8 cellular contexts compared by ENCODE assay signal in the genomic region with DNA sequence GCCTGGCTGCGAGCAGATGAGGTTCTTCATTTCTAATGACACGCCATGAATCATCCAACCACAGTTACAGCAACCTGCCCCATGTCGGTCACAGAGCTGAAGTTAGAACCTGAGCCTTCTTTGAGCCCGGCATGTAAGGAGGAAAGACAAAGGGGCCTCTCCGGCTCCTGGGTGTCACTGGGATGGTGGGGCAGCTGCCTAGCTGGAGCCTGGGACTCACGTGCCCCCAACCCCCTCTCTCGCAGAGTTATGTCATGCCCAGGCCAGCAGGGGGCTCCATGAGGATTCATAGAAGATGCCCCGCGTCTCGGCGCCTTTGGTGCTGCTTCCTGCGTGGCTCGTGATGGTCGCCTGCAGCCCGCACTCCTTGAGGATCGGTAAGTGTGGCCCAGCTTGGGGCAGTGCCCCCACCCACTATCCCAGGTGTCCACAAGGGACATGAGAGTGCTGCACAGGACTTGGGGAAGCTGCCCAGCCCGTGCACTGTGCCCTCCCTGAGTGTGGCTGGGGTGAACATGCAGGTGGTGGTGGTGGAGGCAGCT.
DNase-seq lines count a peak whose midpoint lies in the region; ATAC-seq and TF ChIP-seq lines count a peak whose summit lies in the region.

No MANE protein-coding gene starts in this region.

- ATAC-seq in SK-N-SH treated with all-trans-retinoic acid at 6 μM for 48 hours (peak; percentile 41; the same call in 1 of the 3 replicates), HG03520 (IDR thresholded peaks at IDR 0.05; ENCODE audit: unreplicated experiment) (no peak)

- no peaks in the 10 kb centered on the region for H3K9me3 ChIP-seq in BE2C

- H3K4me3 ChIP-seq in BE2C (ENCODE audit: low read depth, low read length) = no peak overlapping the region

- TF ChIP-seq POLR2A in erythroblast (IDR thresholded peaks at IDR 0.05; ENCODE audit: low read length) = no peak

- no peaks in the 10 kb centered on the region for H3K4me1 ChIP-seq in BE2C

- H3K27me3 ChIP-seq in BE2C = no peaks in the 10 kb centered on the region

- no peaks in the 10 kb centered on the region for H3K36me3 ChIP-seq in BE2C

- DNase-seq in BE2C (peak; percentile 59), HCEC 1CT (peak; percentile 31), erythroblast (lab: John Stamatoyannopoulos, UW) (peak; percentile 31 to 49), DMS114 treated with DMSO at 0.1 percent for 48 hours (lab: John Stamatoyannopoulos, UW; ENCODE audit: unreplicated experiment) (no peak), NCI-H1105 (lab: John Stamatoyannopoulos, UW) (no peak)
- DNase-seq in stimulated activated CD4-positive, alpha-beta T cell treated with anti-CD3 and anti-CD28 coated beads, Interleukin-2, amount 100 ng/mL, for 48 hours = peak; percentile 10 to 18

- TF ChIP-seq CTCF in BE2C (IDR thresholded peaks at IDR 0.05; ENCODE audit: low read depth, low read length) = peak; percentile 61

TF ChIP-seq in SK-N-SH treated with all-trans-retinoic acid at 6 μM for 48 hours, 23 proteins besides CTCF, POLR2A, EP300 and RAD21:
- TF ChIP-seq, protein P1, sequence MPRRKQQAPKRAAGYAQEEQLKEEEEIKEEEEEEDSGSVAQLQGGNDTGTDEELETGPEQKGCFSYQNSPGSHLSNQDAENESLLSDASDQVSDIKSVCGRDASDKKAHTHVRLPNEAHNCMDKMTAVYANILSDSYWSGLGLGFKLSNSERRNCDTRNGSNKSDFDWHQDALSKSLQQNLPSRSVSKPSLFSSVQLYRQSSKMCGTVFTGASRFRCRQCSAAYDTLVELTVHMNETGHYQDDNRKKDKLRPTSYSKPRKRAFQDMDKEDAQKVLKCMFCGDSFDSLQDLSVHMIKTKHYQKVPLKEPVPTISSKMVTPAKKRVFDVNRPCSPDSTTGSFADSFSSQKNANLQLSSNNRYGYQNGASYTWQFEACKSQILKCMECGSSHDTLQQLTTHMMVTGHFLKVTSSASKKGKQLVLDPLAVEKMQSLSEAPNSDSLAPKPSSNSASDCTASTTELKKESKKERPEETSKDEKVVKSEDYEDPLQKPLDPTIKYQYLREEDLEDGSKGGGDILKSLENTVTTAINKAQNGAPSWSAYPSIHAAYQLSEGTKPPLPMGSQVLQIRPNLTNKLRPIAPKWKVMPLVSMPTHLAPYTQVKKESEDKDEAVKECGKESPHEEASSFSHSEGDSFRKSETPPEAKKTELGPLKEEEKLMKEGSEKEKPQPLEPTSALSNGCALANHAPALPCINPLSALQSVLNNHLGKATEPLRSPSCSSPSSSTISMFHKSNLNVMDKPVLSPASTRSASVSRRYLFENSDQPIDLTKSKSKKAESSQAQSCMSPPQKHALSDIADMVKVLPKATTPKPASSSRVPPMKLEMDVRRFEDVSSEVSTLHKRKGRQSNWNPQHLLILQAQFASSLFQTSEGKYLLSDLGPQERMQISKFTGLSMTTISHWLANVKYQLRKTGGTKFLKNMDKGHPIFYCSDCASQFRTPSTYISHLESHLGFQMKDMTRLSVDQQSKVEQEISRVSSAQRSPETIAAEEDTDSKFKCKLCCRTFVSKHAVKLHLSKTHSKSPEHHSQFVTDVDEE (CRISPR knock-in tag; IDR thresholded peaks at IDR 0.05) = no peak
- TF ChIP-seq, protein P2, sequence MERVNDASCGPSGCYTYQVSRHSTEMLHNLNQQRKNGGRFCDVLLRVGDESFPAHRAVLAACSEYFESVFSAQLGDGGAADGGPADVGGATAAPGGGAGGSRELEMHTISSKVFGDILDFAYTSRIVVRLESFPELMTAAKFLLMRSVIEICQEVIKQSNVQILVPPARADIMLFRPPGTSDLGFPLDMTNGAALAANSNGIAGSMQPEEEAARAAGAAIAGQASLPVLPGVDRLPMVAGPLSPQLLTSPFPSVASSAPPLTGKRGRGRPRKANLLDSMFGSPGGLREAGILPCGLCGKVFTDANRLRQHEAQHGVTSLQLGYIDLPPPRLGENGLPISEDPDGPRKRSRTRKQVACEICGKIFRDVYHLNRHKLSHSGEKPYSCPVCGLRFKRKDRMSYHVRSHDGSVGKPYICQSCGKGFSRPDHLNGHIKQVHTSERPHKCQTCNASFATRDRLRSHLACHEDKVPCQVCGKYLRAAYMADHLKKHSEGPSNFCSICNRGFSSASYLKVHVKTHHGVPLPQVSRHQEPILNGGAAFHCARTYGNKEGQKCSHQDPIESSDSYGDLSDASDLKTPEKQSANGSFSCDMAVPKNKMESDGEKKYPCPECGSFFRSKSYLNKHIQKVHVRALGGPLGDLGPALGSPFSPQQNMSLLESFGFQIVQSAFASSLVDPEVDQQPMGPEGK (CRISPR knock-in tag; IDR thresholded peaks at IDR 0.05; ENCODE audit: borderline replicate concordance) = no peak
- TF ChIP-seq OSR1 (CRISPR knock-in tag; IDR thresholded peaks at IDR 0.05) = no peak
- no peak for TF ChIP-seq BACH2 (CRISPR knock-in tag; IDR thresholded peaks at IDR 0.05; ENCODE audit: borderline replicate concordance)
- no peak for TF ChIP-seq ZFP3 (CRISPR knock-in tag; IDR thresholded peaks at IDR 0.05)
- no peak for TF ChIP-seq ZC3H10 (CRISPR knock-in tag; IDR thresholded peaks at IDR 0.05)
- TF ChIP-seq ARNTL (CRISPR knock-in tag; IDR thresholded peaks at IDR 0.05; ENCODE audit: borderline replicate concordance, low read depth) = no peak
- TF ChIP-seq, protein P3, sequence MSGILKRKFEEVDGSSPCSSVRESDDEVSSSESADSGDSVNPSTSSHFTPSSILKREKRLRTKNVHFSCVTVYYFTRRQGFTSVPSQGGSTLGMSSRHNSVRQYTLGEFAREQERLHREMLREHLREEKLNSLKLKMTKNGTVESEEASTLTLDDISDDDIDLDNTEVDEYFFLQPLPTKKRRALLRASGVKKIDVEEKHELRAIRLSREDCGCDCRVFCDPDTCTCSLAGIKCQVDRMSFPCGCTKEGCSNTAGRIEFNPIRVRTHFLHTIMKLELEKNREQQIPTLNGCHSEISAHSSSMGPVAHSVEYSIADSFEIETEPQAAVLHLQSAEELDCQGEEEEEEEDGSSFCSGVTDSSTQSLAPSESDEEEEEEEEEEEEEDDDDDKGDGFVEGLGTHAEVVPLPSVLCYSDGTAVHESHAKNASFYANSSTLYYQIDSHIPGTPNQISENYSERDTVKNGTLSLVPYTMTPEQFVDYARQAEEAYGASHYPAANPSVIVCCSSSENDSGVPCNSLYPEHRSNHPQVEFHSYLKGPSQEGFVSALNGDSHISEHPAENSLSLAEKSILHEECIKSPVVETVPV (CRISPR knock-in tag; IDR thresholded peaks at IDR 0.05) = no peak
- TF ChIP-seq ISL1 (CRISPR knock-in tag; IDR thresholded peaks at IDR 0.05) = no peak
- no peak for TF ChIP-seq ZNF8 (CRISPR knock-in tag; IDR thresholded peaks at IDR 0.05)
- no peak for TF ChIP-seq ZFP30 (CRISPR knock-in tag; IDR thresholded peaks at IDR 0.05)
- no peak for TF ChIP-seq RARB (CRISPR knock-in tag; IDR thresholded peaks at IDR 0.05)
- no peak for TF ChIP-seq TOX (CRISPR knock-in tag; IDR thresholded peaks at IDR 0.05; ENCODE audit: borderline replicate concordance)
- TF ChIP-seq, protein P4, sequence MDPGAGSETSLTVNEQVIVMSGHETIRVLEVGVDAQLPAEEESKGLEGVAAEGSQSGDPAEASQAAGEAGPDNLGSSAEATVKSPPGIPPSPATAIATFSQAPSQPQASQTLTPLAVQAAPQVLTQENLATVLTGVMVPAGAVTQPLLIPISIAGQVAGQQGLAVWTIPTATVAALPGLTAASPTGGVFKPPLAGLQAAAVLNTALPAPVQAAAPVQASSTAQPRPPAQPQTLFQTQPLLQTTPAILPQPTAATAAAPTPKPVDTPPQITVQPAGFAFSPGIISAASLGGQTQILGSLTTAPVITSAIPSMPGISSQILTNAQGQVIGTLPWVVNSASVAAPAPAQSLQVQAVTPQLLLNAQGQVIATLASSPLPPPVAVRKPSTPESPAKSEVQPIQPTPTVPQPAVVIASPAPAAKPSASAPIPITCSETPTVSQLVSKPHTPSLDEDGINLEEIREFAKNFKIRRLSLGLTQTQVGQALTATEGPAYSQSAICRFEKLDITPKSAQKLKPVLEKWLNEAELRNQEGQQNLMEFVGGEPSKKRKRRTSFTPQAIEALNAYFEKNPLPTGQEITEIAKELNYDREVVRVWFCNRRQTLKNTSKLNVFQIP (CRISPR knock-in tag; IDR thresholded peaks at IDR 0.05; ENCODE audit: borderline replicate concordance, low read depth) = no peak
- no peak for TF ChIP-seq PPARA (CRISPR knock-in tag; IDR thresholded peaks at IDR 0.05; ENCODE audit: borderline replicate concordance)
- TF ChIP-seq SNAI2 (CRISPR knock-in tag; IDR thresholded peaks at IDR 0.05) = no peak
- no peak for TF ChIP-seq TCF4 (CRISPR knock-in tag; IDR thresholded peaks at IDR 0.05; ENCODE audit: borderline replicate concordance)
- no peak for TF ChIP-seq ESRRG (CRISPR knock-in tag; IDR thresholded peaks at IDR 0.05)
- no peak for TF ChIP-seq ZNF70 (CRISPR knock-in tag; IDR thresholded peaks at IDR 0.05)
- TF ChIP-seq, protein P5, sequence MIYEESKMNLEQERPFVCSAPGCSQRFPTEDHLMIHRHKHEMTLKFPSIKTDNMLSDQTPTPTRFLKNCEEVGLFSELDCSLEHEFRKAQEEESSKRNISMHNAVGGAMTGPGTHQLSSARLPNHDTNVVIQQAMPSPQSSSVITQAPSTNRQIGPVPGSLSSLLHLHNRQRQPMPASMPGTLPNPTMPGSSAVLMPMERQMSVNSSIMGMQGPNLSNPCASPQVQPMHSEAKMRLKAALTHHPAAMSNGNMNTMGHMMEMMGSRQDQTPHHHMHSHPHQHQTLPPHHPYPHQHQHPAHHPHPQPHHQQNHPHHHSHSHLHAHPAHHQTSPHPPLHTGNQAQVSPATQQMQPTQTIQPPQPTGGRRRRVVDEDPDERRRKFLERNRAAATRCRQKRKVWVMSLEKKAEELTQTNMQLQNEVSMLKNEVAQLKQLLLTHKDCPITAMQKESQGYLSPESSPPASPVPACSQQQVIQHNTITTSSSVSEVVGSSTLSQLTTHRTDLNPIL (CRISPR knock-in tag; IDR thresholded peaks at IDR 0.05; ENCODE audit: low read depth) = no peak

Comparison
In these comparisons a context has a peak if more than half of its experiments do, and no peak if none do; other contexts are left out.
1. DNase-seq: peak in BE2C (single experiment), HCEC 1CT (single experiment), erythroblast (2 of 2) and stimulated activated CD4-positive, alpha-beta T cell treated with anti-CD3 and anti-CD28 coated beads, Interleukin-2, amount 100 ng/mL, for 48 hours (2 of 2); none in DMS114 treated with DMSO at 0.1 percent for 48 hours (single experiment) and NCI-H1105 (single experiment).